8 cellular contexts compared by ENCODE assay signal in genomic region chrX:51894697-51895336, GRCh38. TPM values are rescaled to one million over a fixed set of nuclear protein-coding genes. Genes with fewer than 3 reads are reported as not detected.
DNase-seq lines count a peak whose midpoint lies in the region; ATAC-seq lines count a peak whose summit lies in the region.

No MANE protein-coding gene starts in this region.

- H3K36me3 ChIP-seq in CD4-positive, CD25-positive, alpha-beta regulatory T cell (ENCODE audit: control insufficient read depth, insufficient read depth, low read length) = no peaks in the 10 kb centered on the region
- peaks cover 3% of the 10 kb centered on the region for H3K36me3 ChIP-seq in rectal smooth muscle tissue (ENCODE audit: control insufficient read depth, insufficient read depth, low read length)

- peak overlapping the region; percentile 7 to 94 (median 59) for H3K4me3 Mint-ChIP-seq in CD4-positive, CD25-positive, alpha-beta regulatory T cell
- H3K4me3 Mint-ChIP-seq in activated T-helper 17 cell treated with anti-CD3 and anti-CD28 coated beads, Interleukin-2, amount 50 U/mL, for 72 hours = peak overlapping the region; percentile 88

- peaks cover 0 to 32% (median 13%) of the 10 kb centered on the region in 4 donors for H3K4me1 Mint-ChIP-seq in CD4-positive, CD25-positive, alpha-beta regulatory T cell
- H3K4me1 Mint-ChIP-seq in activated T-helper 17 cell treated with anti-CD3 and anti-CD28 coated beads, Interleukin-2, amount 50 U/mL, for 72 hours = peaks cover 8% of the 10 kb centered on the region

- ATAC-seq in CD4-positive, CD25-positive, alpha-beta regulatory T cell (ENCODE audit: low read depth in 2 of 2) = no peak
- ATAC-seq in GM18907 (IDR thresholded peaks at IDR 0.05; ENCODE audit: unreplicated experiment) (peak; percentile 70), HG03442 (IDR thresholded peaks at IDR 0.05; ENCODE audit: unreplicated experiment) (peak; percentile 53), left ventricle myocardium superior (peak; percentile 30)
- no peak for ATAC-seq in activated T-helper 17 cell treated with anti-CD3 and anti-CD28 coated beads, Interleukin-2, amount 50 U/mL, for 72 hours (replicated peaks)

- H3K4me1 ChIP-seq in CD4-positive, CD25-positive, alpha-beta regulatory T cell (ENCODE audit: control insufficient read depth, insufficient read depth, low read length, poor library complexity, severe bottlenecking) = peaks cover 3% of the 10 kb centered on the region
- peaks cover 6% of the 10 kb centered on the region for H3K4me1 ChIP-seq in rectal smooth muscle tissue (ENCODE audit: control insufficient read depth, insufficient read depth, low read length)

- H3K27ac Mint-ChIP-seq in CD4-positive, CD25-positive, alpha-beta regulatory T cell = peak overlapping the region in 1 of 3 donors; percentile 11
- no peak overlapping the region for H3K27ac Mint-ChIP-seq in activated T-helper 17 cell treated with anti-CD3 and anti-CD28 coated beads, Interleukin-2, amount 50 U/mL, for 72 hours

- peak in 1 of 3 donors; percentile 2 for DNase-seq in CD4-positive, CD25-positive, alpha-beta regulatory T cell
- DNase-seq in left ventricle myocardium superior (peak; percentile 33), HK-2 (ENCODE audit: unreplicated experiment) (no peak)
- DNase-seq in stimulated activated CD4-positive, alpha-beta T cell treated with anti-CD3 and anti-CD28 coated beads, Interleukin-4, amount 100 ng/mL, for 24 hours = no peak

- H3K27me3 ChIP-seq in CD4-positive, CD25-positive, alpha-beta regulatory T cell (ENCODE audit: control insufficient read depth, insufficient read depth, low read length) = no peaks in the 10 kb centered on the region
- peaks cover 2% of the 10 kb centered on the region for H3K27me3 ChIP-seq in rectal smooth muscle tissue (ENCODE audit: control insufficient read depth, insufficient read depth, low read length)

- H3K9me3 Mint-ChIP-seq in CD4-positive, CD25-positive, alpha-beta regulatory T cell = peaks cover 0 to 2% (median 0%) of the 10 kb centered on the region in 7 donors
- no peaks in the 10 kb centered on the region for H3K9me3 Mint-ChIP-seq in activated T-helper 17 cell treated with anti-CD3 and anti-CD28 coated beads, Interleukin-2, amount 50 U/mL, for 72 hours

- peaks cover 11% of the 10 kb centered on the region for H3K36me3 Mint-ChIP-seq in CD4-positive, CD25-positive, alpha-beta regulatory T cell
- H3K36me3 Mint-ChIP-seq in activated T-helper 17 cell treated with anti-CD3 and anti-CD28 coated beads, Interleukin-2, amount 50 U/mL, for 72 hours (ENCODE audit: low read depth) = peaks cover 39% of the 10 kb centered on the region

- H3K27ac ChIP-seq in CD4-positive, CD25-positive, alpha-beta regulatory T cell (ENCODE audit: insufficient read depth, low read length, poor library complexity, severe bottlenecking) = no peak overlapping the region
- H3K27ac ChIP-seq in rectal smooth muscle tissue (ENCODE audit: low read depth, low read length) = peak overlapping the region; percentile 65

- peak overlapping the region; percentile 16 for H3K9ac ChIP-seq in rectal smooth muscle tissue (ENCODE audit: low read length)

- no peak overlapping the region for H3K4me3 ChIP-seq in CD4-positive, CD25-positive, alpha-beta regulatory T cell (ENCODE audit: low read depth, low read length)
- peak overlapping the region; percentile 65 for H3K4me3 ChIP-seq in rectal smooth muscle tissue (ENCODE audit: low read length)

- intact Hi-C loops in left ventricle myocardium superior (cut with micrococcal nuclease) = no loop called here

- H3K9me3 ChIP-seq in CD4-positive, CD25-positive, alpha-beta regulatory T cell (ENCODE audit: control insufficient read depth in 2 of 2, low read length in 2 of 2) = no peaks in the 10 kb centered on the region

- H3K27me3 Mint-ChIP-seq in CD4-positive, CD25-positive, alpha-beta regulatory T cell = no peaks in the 10 kb centered on the region
- no peaks in the 10 kb centered on the region for H3K27me3 Mint-ChIP-seq in activated T-helper 17 cell treated with anti-CD3 and anti-CD28 coated beads, Interleukin-2, amount 50 U/mL, for 72 hours

RNA-seq across cellular contexts. Expression of gene MAGED1, which starts 1.4 kb away (rescaled TPM):
- total RNA-seq in CD4-positive, CD25-positive, alpha-beta regulatory T cell = 23.3 TPM
- 10 to 100 TPM; 34.7 to 37.5 (median 35.2) TPM for polyA plus RNA-seq in CD4-positive, CD25-positive, alpha-beta regulatory T cell
- 10 to 100 TPM; 40.0 to 40.4 TPM for total RNA-seq in activated T-helper 17 cell treated with anti-CD3 and anti-CD28 coated beads, Interleukin-2, amount 50 U/mL, for 72 hours
- 68.3 TPM for total RNA-seq in left ventricle myocardium superior

Comparison
In these comparisons a context has a peak if more than half of its experiments do, and no peak if none do; other contexts are left out.
1. ATAC-seq: peak in GM18907 (single experiment), HG03442 (single experiment) and left ventricle myocardium superior (single experiment); none in CD4-positive, CD25-positive, alpha-beta regulatory T cell (0 of 2) and activated T-helper 17 cell treated with anti-CD3 and anti-CD28 coated beads, Interleukin-2, amount 50 U/mL, for 72 hours (single experiment).